In genomic region chr12:58648151-58648550, GRCh38 we compare ENCODE assay signal across 24 cellular contexts.
"Had no signal": no experiment of that assay in that cellular context is flagged by ENCODE, and none has a peak within 500 bp of the region (broad histone marks: within the 10 kb centered on the region; RNA-seq: fewer than 3 reads in every experiment).

No MANE protein-coding gene starts in this region.

- ATAC-seq: body of pancreas; mucosa of descending colon; natural killer cell treated with Interleukin-12 subunit alpha and Interleukin-12 subunit beta and Interleukin-15 and Interleukin-18, amount 100 ng/mL, for 72 hours; right cardiac atrium; upper lobe of right lung; WTC11 had no signal

- DNase-seq: activated CD4-positive, alpha-beta memory T cell treated with anti-CD3 and anti-CD28 coated beads, Interleukin-2, amount 10 ng/mL, durations not matched to agents 7 days and 5 days; activated CD4-positive, alpha-beta T cell treated with anti-CD3 and anti-CD28 coated beads for 4 hours; activated effector memory CD4-positive, alpha-beta T cell treated with Interleukin-2 at 50 U/mL for 16 hours; activated naive CD4-positive, alpha-beta T cell treated with anti-CD3 and anti-CD28 coated beads, Interleukin-2, amount 50 U/mL, for 16 hours; activated T-cell treated with anti-CD3 and anti-CD28 coated beads, Interleukin-2, amount 50 U/mL, for 24 hours; adrenal gland; body of pancreas; central memory CD4-positive, alpha-beta T cell; cortex of kidney; effector CD8-positive, alpha-beta T cell; hypothalamus; left ventricle myocardium inferior; mucosa of descending colon; occipital lobe; right cardiac atrium; stimulated activated CD4-positive, alpha-beta T cell treated with anti-CD3 and anti-CD28 coated beads, Interleukin-4, amount 100 ng/mL, for 4 hours; stimulated activated CD8-positive, alpha-beta memory T cell treated with anti-CD3 and anti-CD28 coated beads, Interleukin-4, amount 100 ng/mL, for 48 hours; stimulated activated naive CD4-positive, alpha-beta T cell treated with Interleukin-2 at 50 U/mL for 16 hours; T-helper 2 cell; upper lobe of right lung had no signal

- H3K4me3 ChIP-seq: adrenal gland, body of pancreas, left ventricle myocardium inferior, mucosa of descending colon, prostate gland, smooth muscle cell, upper lobe of right lung had no signal

- H3K36me3 ChIP-seq: adrenal gland, left ventricle myocardium inferior, prostate gland, upper lobe of right lung had no signal

- H3K27me3 ChIP-seq: adrenal gland, body of pancreas, upper lobe of right lung had no signal

- H3K4me2 ChIP-seq: smooth muscle cell had no signal

- H3K9me3 ChIP-seq: adrenal gland, body of pancreas, left ventricle myocardium inferior, mucosa of descending colon, prostate gland, upper lobe of right lung had no signal

- H3K4me1 ChIP-seq: adrenal gland, body of pancreas, left ventricle myocardium inferior, prostate gland, upper lobe of right lung had no signal

- H3K27ac ChIP-seq: adrenal gland, body of pancreas, left ventricle myocardium inferior, prostate gland, upper lobe of right lung had no signal
